Comparison of ENCODE assay signal across 1 cellular context in the genomic region with DNA sequence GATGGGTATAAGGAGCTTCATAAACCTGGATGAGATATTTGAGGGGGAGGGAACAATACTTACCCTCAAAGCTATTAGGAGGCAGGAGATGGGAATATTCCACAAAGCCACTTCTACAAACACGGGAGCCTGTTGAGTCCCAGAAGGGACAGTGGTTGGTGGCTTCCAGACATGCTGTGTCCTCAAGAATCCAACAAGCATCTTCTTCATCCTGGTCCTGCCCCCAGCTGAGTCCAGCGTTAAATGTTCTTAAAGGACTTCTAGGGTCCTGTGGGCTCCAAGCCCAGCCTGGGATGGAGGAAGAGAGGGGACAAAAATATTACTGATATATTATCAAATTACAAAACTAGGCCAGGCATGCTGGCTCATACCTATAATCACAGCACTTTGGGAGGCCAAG.
TF ChIP-seq lines count a peak whose summit lies in the region.

No MANE protein-coding gene starts in this region.

TF ChIP-seq in HepG2, 621 proteins besides CTCF, POLR2A, EP300 and RAD21:
- TF ChIP-seq STAG1 (CRISPR knock-in tag; IDR thresholded peaks at IDR 0.05) (no peak), CHD2 (IDR thresholded peaks at IDR 0.05; ENCODE audit: low read depth, low read length) (no peak), BCL6 (CRISPR knock-in tag; IDR thresholded peaks at IDR 0.05) (no peak), FOXA3 (CRISPR knock-in tag; IDR thresholded peaks at IDR 0.05) (no peak), NFIB (CRISPR knock-in tag; IDR thresholded peaks at IDR 0.05; ENCODE audit: borderline replicate concordance) (no peak), AGO2 (optimal IDR thresholded peaks at IDR 0.05; ENCODE audit: low read depth, low read length) (peak; percentile 8), POLR2G (IDR thresholded peaks at IDR 0.05; ENCODE audit: low read depth, low read length) (peak; percentile 6; the same call in 1 of the 2 replicates), JUN (CRISPR knock-in tag; IDR thresholded peaks at IDR 0.05) (no peak), AGO1 (IDR thresholded peaks at IDR 0.05; ENCODE audit: low read depth, low read length, poor library complexity, severe bottlenecking) (no peak), RBM22 (optimal IDR thresholded peaks at IDR 0.05; ENCODE audit: low read length) (peak; percentile 80), ZNF317 (CRISPR knock-in tag; IDR thresholded peaks at IDR 0.05) (no peak), MTA1 (CRISPR knock-in tag; IDR thresholded peaks at IDR 0.05; ENCODE audit: borderline replicate concordance) (no peak), SSRP1 (CRISPR knock-in tag; IDR thresholded peaks at IDR 0.05) (no peak)
- TF ChIP-seq, protein P1, sequence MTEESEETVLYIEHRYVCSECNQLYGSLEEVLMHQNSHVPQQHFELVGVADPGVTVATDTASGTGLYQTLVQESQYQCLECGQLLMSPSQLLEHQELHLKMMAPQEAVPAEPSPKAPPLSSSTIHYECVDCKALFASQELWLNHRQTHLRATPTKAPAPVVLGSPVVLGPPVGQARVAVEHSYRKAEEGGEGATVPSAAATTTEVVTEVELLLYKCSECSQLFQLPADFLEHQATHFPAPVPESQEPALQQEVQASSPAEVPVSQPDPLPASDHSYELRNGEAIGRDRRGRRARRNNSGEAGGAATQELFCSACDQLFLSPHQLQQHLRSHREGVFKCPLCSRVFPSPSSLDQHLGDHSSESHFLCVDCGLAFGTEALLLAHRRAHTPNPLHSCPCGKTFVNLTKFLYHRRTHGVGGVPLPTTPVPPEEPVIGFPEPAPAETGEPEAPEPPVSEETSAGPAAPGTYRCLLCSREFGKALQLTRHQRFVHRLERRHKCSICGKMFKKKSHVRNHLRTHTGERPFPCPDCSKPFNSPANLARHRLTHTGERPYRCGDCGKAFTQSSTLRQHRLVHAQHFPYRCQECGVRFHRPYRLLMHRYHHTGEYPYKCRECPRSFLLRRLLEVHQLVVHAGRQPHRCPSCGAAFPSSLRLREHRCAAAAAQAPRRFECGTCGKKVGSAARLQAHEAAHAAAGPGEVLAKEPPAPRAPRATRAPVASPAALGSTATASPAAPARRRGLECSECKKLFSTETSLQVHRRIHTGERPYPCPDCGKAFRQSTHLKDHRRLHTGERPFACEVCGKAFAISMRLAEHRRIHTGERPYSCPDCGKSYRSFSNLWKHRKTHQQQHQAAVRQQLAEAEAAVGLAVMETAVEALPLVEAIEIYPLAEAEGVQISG (CRISPR knock-in tag; IDR thresholded peaks at IDR 0.05), result no peak
- TF ChIP-seq, protein P2, sequence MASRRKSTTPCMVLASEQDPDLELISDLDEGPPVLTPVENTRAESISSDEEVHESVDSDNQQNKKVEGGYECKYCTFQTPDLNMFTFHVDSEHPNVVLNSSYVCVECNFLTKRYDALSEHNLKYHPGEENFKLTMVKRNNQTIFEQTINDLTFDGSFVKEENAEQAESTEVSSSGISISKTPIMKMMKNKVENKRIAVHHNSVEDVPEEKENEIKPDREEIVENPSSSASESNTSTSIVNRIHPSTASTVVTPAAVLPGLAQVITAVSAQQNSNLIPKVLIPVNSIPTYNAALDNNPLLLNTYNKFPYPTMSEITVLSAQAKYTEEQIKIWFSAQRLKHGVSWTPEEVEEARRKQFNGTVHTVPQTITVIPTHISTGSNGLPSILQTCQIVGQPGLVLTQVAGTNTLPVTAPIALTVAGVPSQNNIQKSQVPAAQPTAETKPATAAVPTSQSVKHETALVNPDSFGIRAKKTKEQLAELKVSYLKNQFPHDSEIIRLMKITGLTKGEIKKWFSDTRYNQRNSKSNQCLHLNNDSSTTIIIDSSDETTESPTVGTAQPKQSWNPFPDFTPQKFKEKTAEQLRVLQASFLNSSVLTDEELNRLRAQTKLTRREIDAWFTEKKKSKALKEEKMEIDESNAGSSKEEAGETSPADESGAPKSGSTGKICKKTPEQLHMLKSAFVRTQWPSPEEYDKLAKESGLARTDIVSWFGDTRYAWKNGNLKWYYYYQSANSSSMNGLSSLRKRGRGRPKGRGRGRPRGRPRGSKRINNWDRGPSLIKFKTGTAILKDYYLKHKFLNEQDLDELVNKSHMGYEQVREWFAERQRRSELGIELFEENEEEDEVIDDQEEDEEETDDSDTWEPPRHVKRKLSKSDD (CRISPR knock-in tag; IDR thresholded peaks at IDR 0.05; ENCODE audit: low read depth), result no peak
